Comparison of ENCODE assay signal across 10 cellular contexts in the genomic region with DNA sequence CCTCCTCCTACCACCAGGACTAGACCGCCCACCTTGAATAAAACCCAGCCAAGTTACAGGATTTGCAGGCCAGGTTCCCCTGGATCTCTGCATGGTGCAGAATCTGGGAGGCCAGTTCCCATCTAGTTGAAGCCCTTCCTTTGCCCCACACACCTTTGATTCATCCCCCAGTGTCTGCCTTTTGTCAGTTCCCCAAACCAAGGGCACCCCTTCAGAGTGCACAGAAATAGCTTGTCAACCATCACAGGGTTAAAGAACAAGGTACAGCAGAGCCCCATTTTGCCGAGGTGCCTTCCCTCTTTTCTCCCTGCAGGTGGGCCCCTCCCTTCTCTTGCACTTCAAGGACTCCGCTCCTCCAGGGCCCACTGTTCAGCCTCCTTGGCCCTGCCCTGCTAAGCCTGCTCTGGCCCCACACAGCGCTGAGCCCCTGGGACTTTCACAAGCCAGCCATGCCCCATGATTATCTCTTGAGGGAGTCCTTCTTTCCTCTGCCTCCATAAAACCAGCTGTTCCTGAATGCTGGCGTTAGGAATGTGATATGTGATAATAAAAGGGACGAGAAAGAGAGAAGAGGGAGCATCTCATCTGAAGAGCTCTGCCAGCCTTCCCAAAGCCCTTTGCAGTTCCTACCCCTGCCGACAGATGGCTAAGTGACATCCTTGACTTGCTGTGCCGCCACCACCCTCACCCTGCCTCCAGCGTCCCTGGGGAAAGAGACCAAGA.
A peak's percentile ranks its signal among the peaks of the same experiment; 100 is the strongest.
DNase-seq lines count a peak whose midpoint lies in the region; ATAC-seq, FAIRE-seq and TF ChIP-seq lines count a peak whose summit lies in the region.
"Had no signal": no experiment of that assay in that cellular context is flagged by ENCODE, and none has a peak within 500 bp of the region (broad histone marks: within the 10 kb centered on the region; RNA-seq: fewer than 3 reads in every experiment).

No MANE protein-coding gene starts in this region.

- no peaks in the 10 kb centered on the region for H3K79me2 ChIP-seq in Loucy (ENCODE audit: insufficient read depth, low read length)

- intact Hi-C loops in activated naive CD4-positive, alpha-beta T cell treated with anti-CD3 and anti-CD28 coated beads for 36 hours (cut with micrococcal nuclease) = no loop called here

- no peaks in the 10 kb centered on the region for H4K20me1 ChIP-seq in Loucy (ENCODE audit: insufficient read depth, low read length, poor library complexity, severe bottlenecking)

- H3K9ac ChIP-seq in Loucy (ENCODE audit: low read depth, low read length, poor library complexity, severe bottlenecking) = no peak overlapping the region

- FAIRE-seq in GM12892 (lab: Jason Lieb, UNC) = peak; percentile 95

- H2AFZ ChIP-seq in Loucy (ENCODE audit: low read length) = no peak overlapping the region

- H3K4me1 Mint-ChIP-seq in activated naive CD4-positive, alpha-beta T cell treated with anti-CD3 and anti-CD28 coated beads for 36 hours (ENCODE audit: low read depth) = no peaks in the 10 kb centered on the region

- 57 to 62% methylated on average over 9 of the region's 9 CpGs for WGBS in upper lobe of left lung, 2 donors

- no peaks in the 10 kb centered on the region for H3K4me1 ChIP-seq in Loucy (ENCODE audit: insufficient read depth, low read length, poor library complexity, severe bottlenecking)
- H3K4me1 ChIP-seq in upper lobe of left lung = peaks cover 0 to 10% (median 5%) of the 10 kb centered on the region in 4 donors

- no peaks in the 10 kb centered on the region for H3K9me3 ChIP-seq in Loucy (ENCODE audit: insufficient read depth, low read depth, low read length)
- H3K9me3 ChIP-seq in upper lobe of left lung = no peaks in the 10 kb centered on the region

- H3K9me3 Mint-ChIP-seq in activated naive CD4-positive, alpha-beta T cell treated with anti-CD3 and anti-CD28 coated beads for 36 hours = no peaks in the 10 kb centered on the region
- H3K9me3 Mint-ChIP-seq: T-cell had no signal

- H3K4me3 ChIP-seq in Loucy (ENCODE audit: low read length, poor library complexity, severe bottlenecking) (no peak overlapping the region), kidney epithelial cell (ENCODE audit: low read depth, low read length) (no peak overlapping the region), upper lobe of left lung (no peak overlapping the region)

- TF ChIP-seq POLR2A in GM12892 (IDR thresholded peaks at IDR 0.05; ENCODE audit: low read depth, low read length) (no peak), upper lobe of left lung (IDR thresholded peaks at IDR 0.05) (no peak)

- no peak overlapping the region for H3K4me3 Mint-ChIP-seq in activated naive CD4-positive, alpha-beta T cell treated with anti-CD3 and anti-CD28 coated beads for 36 hours
- H3K4me3 Mint-ChIP-seq: T-cell had no signal

- DNase-seq in GM12892 (ENCODE audit: insufficient read length) (no peak), kidney epithelial cell (ENCODE audit: low read depth) (no peak), upper lobe of left lung (no peak), NCI-H1048 (lab: John Stamatoyannopoulos, UW) (no peak), NCI-H1436 (lab: John Stamatoyannopoulos, UW) (no peak)
- DNase-seq in activated naive CD4-positive, alpha-beta T cell treated with anti-CD3 and anti-CD28 coated beads for 36 hours = peak; percentile 52
- DNase-seq: left cardiac atrium had no signal

- ATAC-seq in upper lobe of left lung (ENCODE audit: low FRiP score in 2 of 2) (peak; percentile 26 to 33), HG03520 (IDR thresholded peaks at IDR 0.05; ENCODE audit: unreplicated experiment) (no peak)

- H3K27me3 Mint-ChIP-seq in activated naive CD4-positive, alpha-beta T cell treated with anti-CD3 and anti-CD28 coated beads for 36 hours (ENCODE audit: low read depth) = no peaks in the 10 kb centered on the region

- no peaks in the 10 kb centered on the region for H3F3A ChIP-seq in Loucy (ENCODE audit: low read depth)

- no peak overlapping the region for H3K27ac Mint-ChIP-seq in activated naive CD4-positive, alpha-beta T cell treated with anti-CD3 and anti-CD28 coated beads for 36 hours
- H3K27ac Mint-ChIP-seq: T-cell had no signal

- no peaks in the 10 kb centered on the region for H3K9me2 ChIP-seq in Loucy (replicated peaks; ENCODE audit: low read depth, low read length)

- no peaks in the 10 kb centered on the region for H3K36me3 ChIP-seq in Loucy (ENCODE audit: insufficient read depth, low read length)
- H3K36me3 ChIP-seq in kidney epithelial cell (ENCODE audit: control insufficient read depth, insufficient read depth, low read length) = no peaks in the 10 kb centered on the region
- no peaks in the 10 kb centered on the region for H3K36me3 ChIP-seq in upper lobe of left lung

- no peak overlapping the region for H3K4me2 ChIP-seq in Loucy (ENCODE audit: low read depth, low read length, poor library complexity, severe bottlenecking)

- H3K27me3 ChIP-seq in Loucy (ENCODE audit: insufficient read depth, low read length, poor library complexity, severe bottlenecking) = no peaks in the 10 kb centered on the region
- H3K27me3 ChIP-seq in kidney epithelial cell (ENCODE audit: control insufficient read depth, insufficient read depth, low read length) = no peaks in the 10 kb centered on the region
- H3K27me3 ChIP-seq in upper lobe of left lung = no peaks in the 10 kb centered on the region

- no peak for TF ChIP-seq EP300 in upper lobe of left lung (IDR thresholded peaks at IDR 0.05)

- TF ChIP-seq CTCF in Loucy (conservative IDR thresholded peaks at IDR 0.05; ENCODE audit: low read length) = peak; percentile 53
- TF ChIP-seq CTCF in kidney epithelial cell (IDR thresholded peaks at IDR 0.05; ENCODE audit: insufficient read depth, low read length, poor library complexity, severe bottlenecking) = peak; percentile 50
- TF ChIP-seq CTCF in upper lobe of left lung (IDR thresholded peaks at IDR 0.05) = peak; percentile 28 to 65 (median 40)

- no peak overlapping the region for H3K27ac ChIP-seq in upper lobe of left lung

- CTCF ChIA-PET in activated naive CD4-positive, alpha-beta T cell treated with anti-CD3 and anti-CD28 coated beads for 36 hours (lab: Charles Lee) = interaction anchor here (3.0 kb wide), 1 partner anchor 11 kb away, joined by 11 read pairs; no protein-coding TSS in a partner anchor

- no peaks in the 10 kb centered on the region for H3K36me3 Mint-ChIP-seq in activated naive CD4-positive, alpha-beta T cell treated with anti-CD3 and anti-CD28 coated beads for 36 hours (ENCODE audit: low read depth)
- H3K36me3 Mint-ChIP-seq: T-cell had no signal
